Comparison of ENCODE assay signal across 16 cellular contexts in the genomic region with DNA sequence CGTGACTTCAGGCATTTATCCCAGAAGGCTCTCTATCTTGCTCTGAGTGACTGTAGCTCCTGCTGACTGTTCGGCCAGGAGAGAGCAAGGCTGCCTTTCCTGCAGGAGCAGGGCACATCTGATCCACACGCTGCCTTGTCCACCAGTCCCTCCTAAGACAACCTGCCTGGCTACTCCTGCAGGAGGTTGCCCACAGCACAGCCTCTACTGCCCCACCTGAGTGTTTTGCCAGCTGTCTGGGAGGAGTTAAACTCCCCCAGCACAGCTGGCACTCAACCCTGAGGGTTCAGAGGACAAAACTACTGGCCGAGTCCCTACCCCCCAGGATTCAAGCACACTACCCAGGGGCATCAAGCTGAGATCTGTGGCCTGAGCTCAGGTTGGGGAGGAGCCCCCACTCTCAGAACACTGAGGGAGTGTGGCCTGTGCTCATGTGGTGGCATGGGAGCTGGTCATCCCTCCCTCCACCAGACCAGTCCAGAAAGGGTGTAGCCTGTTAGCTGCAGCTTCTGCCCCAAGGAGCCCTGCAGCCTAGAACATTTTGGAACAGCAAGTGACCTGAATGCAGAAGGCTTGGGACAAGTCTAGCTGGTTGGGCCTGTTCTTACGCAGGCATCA.
"Had no signal": no experiment of that assay in that cellular context is flagged by ENCODE, and none has a peak within 500 bp of the region (broad histone marks: within the 10 kb centered on the region; RNA-seq: fewer than 3 reads in every experiment).

No MANE protein-coding gene starts in this region.

- H3K4me3 ChIP-seq: coronary artery, prostate gland, thoracic aorta had no signal

- H3K27ac ChIP-seq: coronary artery, prostate gland, thoracic aorta had no signal

- H3K9me3 ChIP-seq: prostate gland, thoracic aorta had no signal

- H3K36me3 Mint-ChIP-seq: mesothelial cell of epicardium had no signal

- H3K27ac Mint-ChIP-seq: activated CD8-positive, alpha-beta T cell treated with anti-CD3 and anti-CD28 coated beads for 36 hours; activated T-helper 17 cell treated with anti-CD3 and anti-CD28 coated beads, Interleukin-2, amount 50 U/mL, for 72 hours; brain; mesothelial cell of epicardium; nephron had no signal

- H3K4me1 ChIP-seq: prostate gland had no signal

- ATAC-seq: activated CD8-positive, alpha-beta T cell treated with anti-CD3 and anti-CD28 coated beads for 36 hours; activated T-helper 17 cell treated with anti-CD3 and anti-CD28 coated beads, Interleukin-2, amount 50 U/mL, for 72 hours; left lobe of liver; right cardiac atrium had no signal

- DNase-seq: activated CD4-positive, alpha-beta T cell treated with anti-CD3 and anti-CD28 coated beads for 48 hours; activated CD4-positive, CD25-positive, alpha-beta regulatory T cell; activated CD8-positive, alpha-beta T cell treated with anti-CD3 and anti-CD28 coated beads for 36 hours; activated naive CD4-positive, alpha-beta T cell; activated T-cell treated with anti-CD3 and anti-CD28 coated beads, Interleukin-2, amount 50 U/mL, for 1 hour; kidney; occipital lobe had no signal

- H3K9me3 Mint-ChIP-seq: activated T-helper 17 cell treated with anti-CD3 and anti-CD28 coated beads, Interleukin-2, amount 50 U/mL, for 72 hours had no signal

- H3K36me3 ChIP-seq: prostate gland, thoracic aorta had no signal
